ENCODE assay signal across 18 cellular contexts in genomic region chr5:159496773-159497172, GRCh38.
DNase-seq lines count a peak whose midpoint lies in the region; ATAC-seq and TF ChIP-seq lines count a peak whose summit lies in the region.
"Had no signal": no experiment of that assay in that cellular context is flagged by ENCODE, and none has a peak within 500 bp of the region (broad histone marks: within the 10 kb centered on the region; RNA-seq: fewer than 3 reads in every experiment).

No MANE protein-coding gene starts in this region.

- H3K9me3 ChIP-seq in H9 (ENCODE audit: control insufficient read depth, low read depth, low read length) (no peaks in the 10 kb centered on the region), OCI-LY3 (ENCODE audit: insufficient read depth, low read length) (no peaks in the 10 kb centered on the region)
- H3K9me3 ChIP-seq: BE2C, BLaER1, Caco-2 had no signal

- H3K4me1 Mint-ChIP-seq in H9 (peaks cover 6 to 9% of the 10 kb centered on the region in 2 experiments; a peak in 3 of 4 replicates), WTC11 (peaks cover 5% of the 10 kb centered on the region)
- no peaks in the 10 kb centered on the region for H3K4me1 Mint-ChIP-seq in activated naive CD8-positive, alpha-beta T cell treated with anti-CD3 and anti-CD28 coated beads for 36 hours

- no peaks in the 10 kb centered on the region; the same call in 1 of the 2 replicates for H3K27me3 Mint-ChIP-seq in H9 (ENCODE audit: low read depth)
- peaks cover 5% of the 10 kb centered on the region for H3K27me3 Mint-ChIP-seq in activated naive CD8-positive, alpha-beta T cell treated with anti-CD3 and anti-CD28 coated beads for 36 hours
- H3K27me3 Mint-ChIP-seq in WTC11 (ENCODE audit: low read depth), result no peaks in the 10 kb centered on the region; the same call in 1 of the 2 replicates

- H3K14ac ChIP-seq in H9 (ENCODE audit: insufficient read depth, low read length), result no peak overlapping the region

- no peaks in the 10 kb centered on the region for H3K79me1 ChIP-seq in H9 (ENCODE audit: insufficient read depth, low read depth, low read length, poor library complexity, severe bottlenecking)

- no peak overlapping the region for H2BK20ac ChIP-seq in H9 (ENCODE audit: low read depth, low read length, poor library complexity, severe bottlenecking)

- no peak overlapping the region for H3K4ac ChIP-seq in H9 (ENCODE audit: low read depth, low read length)

- H4K91ac ChIP-seq in H9 (ENCODE audit: insufficient read length, low read depth, low read length), result no peak overlapping the region

- H2AK5ac ChIP-seq in H9 (ENCODE audit: insufficient read length, low read length), result no peak overlapping the region

- H3K79me2 ChIP-seq in H9 (ENCODE audit: insufficient read depth, low read length), result no peaks in the 10 kb centered on the region
- peaks cover 7% of the 10 kb centered on the region for H3K79me2 ChIP-seq in OCI-LY3 (ENCODE audit: low read length)

- H3K18ac ChIP-seq in H9 (ENCODE audit: insufficient read length, low read depth, low read length), result no peak overlapping the region

- POLR2A ChIA-PET in WTC11 (lab: Charles Lee), result no interaction called here

- no peak overlapping the region for H4K5ac ChIP-seq in H9 (ENCODE audit: insufficient read length, low read depth, low read length)

- no peaks in the 10 kb centered on the region for H3K4me1 ChIP-seq in H9 (ENCODE audit: insufficient read depth, low read length)
- H3K4me1 ChIP-seq in OCI-LY3 (ENCODE audit: low read length), result peaks cover 58% of the 10 kb centered on the region
- H3K4me1 ChIP-seq: Caco-2 had no signal

- H3K23me2 ChIP-seq in H9 (ENCODE audit: insufficient read length, low read depth, low read length, poor library complexity, severe bottlenecking), result no peaks in the 10 kb centered on the region

- no peak for DNase-seq in H9
- DNase-seq in activated naive CD8-positive, alpha-beta T cell treated with anti-CD3 and anti-CD28 coated beads for 36 hours, result no peak
- no peak for DNase-seq in WTC11 (ENCODE audit: low spot score)
- DNase-seq in hypothalamus (lab: John Stamatoyannopoulos, UW), result no peak
- DNase-seq: 8988T; ACHN; Caco-2; Calu3; CD4-positive, alpha-beta T cell; CD8-positive, alpha-beta T cell; DMS79 treated with DMSO at 0.1 percent for 48 hours; GF-D8 had no signal

- no peak overlapping the region for H3K4me2 ChIP-seq in H9 (ENCODE audit: insufficient read depth, insufficient read length, low read length)
- peak overlapping the region; percentile 81 for H3K4me2 ChIP-seq in OCI-LY3 (ENCODE audit: low read length)

- no peak overlapping the region for H3K27ac ChIP-seq in H9 (ENCODE audit: insufficient read length, low read depth, low read length)
- H3K27ac ChIP-seq in OCI-LY3 (ENCODE audit: low read length), result peak overlapping the region; percentile 100
- H3K27ac ChIP-seq: BLaER1, C4-2B had no signal

- H4K20me1 ChIP-seq in H9 (ENCODE audit: control insufficient read depth, insufficient read depth, insufficient read length) (no peaks in the 10 kb centered on the region), OCI-LY3 (ENCODE audit: insufficient read depth, low read length) (no peaks in the 10 kb centered on the region)
- H4K20me1 ChIP-seq: BLaER1 had no signal

- 0 out of 2 replicates have a peak overlapping the region, but pooled peaks have one; percentile 76 for H2BK15ac ChIP-seq in H9 (ENCODE audit: low read depth, low read length)

- no peak overlapping the region for H3K27ac Mint-ChIP-seq in H9
- H3K27ac Mint-ChIP-seq in activated naive CD8-positive, alpha-beta T cell treated with anti-CD3 and anti-CD28 coated beads for 36 hours, result no peak overlapping the region
- no peak overlapping the region for H3K27ac Mint-ChIP-seq in WTC11
- H3K27ac Mint-ChIP-seq: CD4-positive, alpha-beta T cell; CD8-positive, alpha-beta T cell had no signal

- peak overlapping the region; percentile 43 for H3K4me3 ChIP-seq in OCI-LY3 (ENCODE audit: low read length)
- H3K4me3 ChIP-seq: BLaER1 had no signal

- H3K56ac ChIP-seq in H9 (ENCODE audit: insufficient read length, low read depth, low read length), result no peak overlapping the region

- no peak overlapping the region for H3K9ac ChIP-seq in H9 (ENCODE audit: extremely low read depth, insufficient read length, low read length)
- H3K9ac ChIP-seq in OCI-LY3 (ENCODE audit: low read length), result peak overlapping the region; percentile 96
- H3K9ac ChIP-seq: BLaER1 had no signal

- H2BK120ac ChIP-seq in H9 (ENCODE audit: low read depth, low read length, poor library complexity, severe bottlenecking), result no peak overlapping the region

- ATAC-seq in GM18868 (IDR thresholded peaks at IDR 0.05; ENCODE audit: unreplicated experiment), result peak; percentile 53
- ATAC-seq in GM21723 (IDR thresholded peaks at IDR 0.05; ENCODE audit: unreplicated experiment), result no peak
- ATAC-seq in WTC11, result no peak
- ATAC-seq: CD8-positive, alpha-beta T cell had no signal

- no peak overlapping the region for H3K23ac ChIP-seq in H9 (ENCODE audit: insufficient read length, low read depth, low read length)

- no peak overlapping the region for H2BK5ac ChIP-seq in H9 (ENCODE audit: insufficient read length, low read length)

- CTCF ChIA-PET in WTC11 (lab: Charles Lee), result no interaction called here

- peaks cover 44% of the 10 kb centered on the region for H3K36me3 ChIP-seq in OCI-LY3 (replicated peaks; ENCODE audit: low read depth, low read length)
- H3K36me3 ChIP-seq: BE2C, BLaER1 had no signal

- H3K4me3 Mint-ChIP-seq in H9 (no peak overlapping the region), WTC11 (no peak overlapping the region)
- no peak overlapping the region for H3K4me3 Mint-ChIP-seq in activated naive CD8-positive, alpha-beta T cell treated with anti-CD3 and anti-CD28 coated beads for 36 hours
- H3K4me3 Mint-ChIP-seq: CD4-positive, alpha-beta T cell; CD8-positive, alpha-beta T cell had no signal

- peaks cover 0 to 3% of the 10 kb centered on the region in 2 experiments; a peak in 3 of 5 replicates for H3K9me3 Mint-ChIP-seq in H9
- peaks cover 2% of the 10 kb centered on the region for H3K9me3 Mint-ChIP-seq in activated naive CD8-positive, alpha-beta T cell treated with anti-CD3 and anti-CD28 coated beads for 36 hours
- H3K9me3 Mint-ChIP-seq in WTC11, result 0 out of 2 replicates have a peak, but pooled peaks cover 3% of the 10 kb centered on the region
- H3K9me3 Mint-ChIP-seq: CD8-positive, alpha-beta T cell had no signal

- H3T11ph ChIP-seq in H9 (ENCODE audit: low read length), result no peak overlapping the region

- TF ChIP-seq CTCF in H9 (conservative IDR thresholded peaks at IDR 0.05), result no peak
- TF ChIP-seq CTCF in OCI-LY3 (IDR thresholded peaks at IDR 0.05; ENCODE audit: low read depth, low read length), result no peak
- TF ChIP-seq CTCF in WTC11 (IDR thresholded peaks at IDR 0.05), result no peak

- H2BK12ac ChIP-seq in H9 (ENCODE audit: insufficient read length, low read depth, low read length), result no peak overlapping the region

- H3K36me3 Mint-ChIP-seq in H9 (ENCODE audit: insufficient read depth in 1 of 3, low read depth in 3 of 3) (no peaks in the 10 kb centered on the region), WTC11 (0 out of 2 replicates have a peak, but pooled peaks cover 2% of the 10 kb centered on the region)
- H3K36me3 Mint-ChIP-seq in activated naive CD8-positive, alpha-beta T cell treated with anti-CD3 and anti-CD28 coated beads for 36 hours, result no peaks in the 10 kb centered on the region
- H3K36me3 Mint-ChIP-seq: CD8-positive, alpha-beta T cell had no signal

- H2AFZ ChIP-seq in H9 (ENCODE audit: low read length) (no peak overlapping the region), OCI-LY3 (ENCODE audit: low read depth, low read length) (no peak overlapping the region)

- H3K27me3 ChIP-seq in H9 (ENCODE audit: insufficient read depth, low read length) (no peaks in the 10 kb centered on the region), OCI-LY3 (ENCODE audit: low read depth, low read length) (no peaks in the 10 kb centered on the region)
- H3K27me3 ChIP-seq: BE2C, BLaER1 had no signal

- H4K8ac ChIP-seq in H9 (replicated peaks; ENCODE audit: insufficient read length, low read depth, low read length), result no peak overlapping the region

- no CpG with 5 or more reads among the region's 7 CpGs for WGBS in H9 (ENCODE audit: extremely low coverage, insufficient read length, low lambda C conversion rate)

TF ChIP-seq in WTC11, 78 proteins besides CTCF, POLR2A, EP300 and RAD21 (continues in another document):
- no peak for TF ChIP-seq GRHL2 (CRISPR knock-in tag; IDR thresholded peaks at IDR 0.05; ENCODE audit: insufficient replicate concordance, severe bottlenecking)
- TF ChIP-seq ZNF317 (CRISPR knock-in tag; IDR thresholded peaks at IDR 0.05; ENCODE audit: borderline replicate concordance, low read depth), result no peak
- no peak for TF ChIP-seq TEAD4 (CRISPR knock-in tag; IDR thresholded peaks at IDR 0.05)
- no peak for TF ChIP-seq ZBTB21 (CRISPR knock-in tag; IDR thresholded peaks at IDR 0.05; ENCODE audit: borderline replicate concordance)
- TF ChIP-seq ZNF425 (CRISPR knock-in tag; conservative IDR thresholded peaks at IDR 0.05), result no peak
- TF ChIP-seq ZNF219 (CRISPR knock-in tag; IDR thresholded peaks at IDR 0.05; ENCODE audit: borderline replicate concordance), result no peak
- TF ChIP-seq CREB1 (CRISPR knock-in tag; IDR thresholded peaks at IDR 0.05), result no peak
- no peak for TF ChIP-seq TCF7 (CRISPR knock-in tag; IDR thresholded peaks at IDR 0.05; ENCODE audit: low read depth)
- TF ChIP-seq ZNF232 (CRISPR knock-in tag; IDR thresholded peaks at IDR 0.05), result no peak
- TF ChIP-seq NR1H2 (CRISPR knock-in tag; IDR thresholded peaks at IDR 0.05), result no peak
- TF ChIP-seq RORB (CRISPR knock-in tag; IDR thresholded peaks at IDR 0.05), result no peak
- TF ChIP-seq OVOL2 (CRISPR knock-in tag; IDR thresholded peaks at IDR 0.05; ENCODE audit: borderline replicate concordance), result no peak
- TF ChIP-seq ESRRA (CRISPR knock-in tag; IDR thresholded peaks at IDR 0.05; ENCODE audit: borderline replicate concordance), result no peak
- TF ChIP-seq ZNF121 (CRISPR knock-in tag; IDR thresholded peaks at IDR 0.05), result no peak
